Comparison of ENCODE assay signal across 1 cellular context in genomic region chr9:34546834-34547827, GRCh38.
TF ChIP-seq lines count a peak whose summit lies in the region.

No MANE protein-coding gene starts in this region.

TF ChIP-seq in H1, 55 proteins besides CTCF, POLR2A, EP300 and RAD21:
- TF ChIP-seq CEBPB (IDR thresholded peaks at IDR 0.05; ENCODE audit: low read depth, low read length) (no peak), BRCA1 (IDR thresholded peaks at IDR 0.05; ENCODE audit: low read depth, low read length) (no peak), USF2 (IDR thresholded peaks at IDR 0.05; ENCODE audit: low read length) (peak; percentile 46; the same call in 1 of the 2 replicates), BACH1 (IDR thresholded peaks at IDR 0.05; ENCODE audit: low read length) (no peak), MAX (IDR thresholded peaks at IDR 0.05) (peak; percentile 67), TCF12 (IDR thresholded peaks at IDR 0.05; ENCODE audit: low read depth, low read length) (no peak), TBP (IDR thresholded peaks at IDR 0.05; ENCODE audit: low read depth, low read length) (no peak), CBX5 (IDR thresholded peaks at IDR 0.05; ENCODE audit: low read depth, low read length) (no peak), TEAD4 (IDR thresholded peaks at IDR 0.05; ENCODE audit: low read depth, low read length) (0 out of 2 replicates have a peak, but pooled peaks have one; percentile 36), TAF1 (IDR thresholded peaks at IDR 0.05; ENCODE audit: low read depth, low read length) (no peak), TAF7 (optimal IDR thresholded peaks at IDR 0.05; ENCODE audit: borderline replicate concordance, low read depth, low read length) (no peak), SIN3A (conservative IDR thresholded peaks at IDR 0.05 in 1 of 2, IDR thresholded peaks at IDR 0.05 in 1 of 2; ENCODE audit: low read depth in 1 of 2, low read length in 2 of 2) (peak in 1 of 2 experiments; percentile 66; a peak in 2 of 4 replicates), RFX5 (IDR thresholded peaks at IDR 0.05; ENCODE audit: borderline replicate concordance, low read depth, low read length) (no peak), CBX8 (IDR thresholded peaks at IDR 0.05; ENCODE audit: borderline replicate concordance, low read depth, low read length) (no peak)
